Comparison of ENCODE assay signal across 22 cellular contexts in the genomic region with DNA sequence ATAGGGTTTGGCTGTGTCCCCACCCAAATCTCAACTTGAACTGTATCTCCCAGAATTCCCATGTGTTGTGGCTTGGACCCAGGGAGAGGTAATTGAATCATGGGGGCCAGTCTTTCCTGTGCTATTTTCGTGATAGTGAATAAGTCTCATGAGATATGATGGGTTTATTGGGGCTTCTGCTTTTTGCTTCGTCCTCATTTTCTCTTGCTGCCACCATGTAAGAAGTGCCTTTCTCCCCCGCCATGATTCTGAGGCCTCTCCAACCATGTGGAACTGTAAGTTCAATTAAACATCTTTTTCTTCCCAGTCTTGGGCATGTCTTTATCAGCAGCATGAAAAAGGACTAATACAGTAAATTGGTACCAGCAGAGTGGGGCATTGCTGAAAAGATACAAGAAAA. TPM values are rescaled to one million over a fixed set of nuclear protein-coding genes. Genes with fewer than 3 reads are reported as not detected.
"Had no signal": no experiment of that assay in that cellular context is flagged by ENCODE, and none has a peak within 500 bp of the region (broad histone marks: within the 10 kb centered on the region; RNA-seq: fewer than 3 reads in every experiment).

No MANE protein-coding gene starts in this region.

RNA-seq across cellular contexts. Expression of a gene that starts 34.0 kb away (rescaled TPM):
- total RNA-seq: activated CD4-positive, alpha-beta memory T cell treated with anti-CD3 and anti-CD28 coated beads for 36 hours; activated CD8-positive, alpha-beta memory T cell treated with anti-CD3 and anti-CD28 coated beads for 36 hours; activated CD8-positive, alpha-beta memory T cell treated with anti-CD3 and anti-CD28 coated beads, Interleukin-2, amount 10 ng/mL, durations not matched to agents 7 days and 5 days; activated CD8-positive, alpha-beta T cell treated with anti-CD3 and anti-CD28 coated beads, Interleukin-2, amount 10 ng/mL, durations not matched to agents 7 days and 5 days; activated naive CD4-positive, alpha-beta T cell treated with anti-CD3 and anti-CD28 coated beads for 36 hours; activated naive CD4-positive, alpha-beta T cell treated with anti-CD3 and anti-CD28 coated beads, Interleukin-2, amount 50 U/mL, for 72 hours; activated naive CD8-positive, alpha-beta T cell treated with anti-CD3 and anti-CD28 coated beads, Interleukin-2, amount 10 ng/mL, durations not matched to agents 7 days and 5 days; activated T-helper 1 cell treated with anti-CD3 and anti-CD28 coated beads, Interleukin-12 subunit alpha, Interleukin-12 subunit beta, Interleukin-2, Interleukin-4 antibody, amounts not matched to agents 30 ng/mL and 10 ng/mL and 1 ng/mL, durations not matched to agents 14 hours and 24 hours and 36 hours; activated T-helper 2 cell treated with anti-CD3 and anti-CD28 coated beads, Interferon-gamma antibody, Interleukin-2, Interleukin-4, amounts not matched to agents 10 μg/mL and 5 μg/mL and 100 μg/mL, durations not matched to agents 14 hours and 24 hours and 36 hours; ascending aorta; cardiac muscle cell; cerebellum; dermis blood vessel endothelial cell; endothelial cell of umbilical vein; esophagus squamous epithelium; fibroblast of lung; fibroblast of villous mesenchyme; gastroesophageal sphincter; glomerular endothelial cell; T-cell; T-helper 2 cell treated with Interferon-gamma antibody and Interleukin-4, amounts not matched to agents 100 ng/mL and 5 ng/mL, for 36 hours; WTC11 had no signal
- polyA plus RNA-seq: cardiac muscle cell, endothelial cell of umbilical vein, fibroblast of lung had no signal
